ENCODE assay signal across 1 cellular context in genomic region chr10:3992374-3993178, GRCh38.
TF ChIP-seq lines count a peak whose summit lies in the region.

No MANE protein-coding gene starts in this region.

TF ChIP-seq in GM23338, 12 proteins besides CTCF, POLR2A, EP300 and RAD21 (continued from another document):
- TF ChIP-seq, protein P1, sequence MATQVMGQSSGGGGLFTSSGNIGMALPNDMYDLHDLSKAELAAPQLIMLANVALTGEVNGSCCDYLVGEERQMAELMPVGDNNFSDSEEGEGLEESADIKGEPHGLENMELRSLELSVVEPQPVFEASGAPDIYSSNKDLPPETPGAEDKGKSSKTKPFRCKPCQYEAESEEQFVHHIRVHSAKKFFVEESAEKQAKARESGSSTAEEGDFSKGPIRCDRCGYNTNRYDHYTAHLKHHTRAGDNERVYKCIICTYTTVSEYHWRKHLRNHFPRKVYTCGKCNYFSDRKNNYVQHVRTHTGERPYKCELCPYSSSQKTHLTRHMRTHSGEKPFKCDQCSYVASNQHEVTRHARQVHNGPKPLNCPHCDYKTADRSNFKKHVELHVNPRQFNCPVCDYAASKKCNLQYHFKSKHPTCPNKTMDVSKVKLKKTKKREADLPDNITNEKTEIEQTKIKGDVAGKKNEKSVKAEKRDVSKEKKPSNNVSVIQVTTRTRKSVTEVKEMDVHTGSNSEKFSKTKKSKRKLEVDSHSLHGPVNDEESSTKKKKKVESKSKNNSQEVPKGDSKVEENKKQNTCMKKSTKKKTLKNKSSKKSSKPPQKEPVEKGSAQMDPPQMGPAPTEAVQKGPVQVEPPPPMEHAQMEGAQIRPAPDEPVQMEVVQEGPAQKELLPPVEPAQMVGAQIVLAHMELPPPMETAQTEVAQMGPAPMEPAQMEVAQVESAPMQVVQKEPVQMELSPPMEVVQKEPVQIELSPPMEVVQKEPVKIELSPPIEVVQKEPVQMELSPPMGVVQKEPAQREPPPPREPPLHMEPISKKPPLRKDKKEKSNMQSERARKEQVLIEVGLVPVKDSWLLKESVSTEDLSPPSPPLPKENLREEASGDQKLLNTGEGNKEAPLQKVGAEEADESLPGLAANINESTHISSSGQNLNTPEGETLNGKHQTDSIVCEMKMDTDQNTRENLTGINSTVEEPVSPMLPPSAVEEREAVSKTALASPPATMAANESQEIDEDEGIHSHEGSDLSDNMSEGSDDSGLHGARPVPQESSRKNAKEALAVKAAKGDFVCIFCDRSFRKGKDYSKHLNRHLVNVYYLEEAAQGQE (IDR thresholded peaks at IDR 0.05; ENCODE audit: unreplicated experiment): no peak
- TF ChIP-seq ZNF114 (CRISPR knock-in tag; IDR thresholded peaks at IDR 0.05) (no peak), ZNF331 (CRISPR knock-in tag; IDR thresholded peaks at IDR 0.05; ENCODE audit: low read depth) (no peak), POLR2AphosphoS5 (IDR thresholded peaks at IDR 0.05; ENCODE audit: low read depth) (no peak), JUNB (IDR thresholded peaks at IDR 0.05; ENCODE audit: unreplicated experiment) (no peak), CREB1 (CRISPR knock-in tag; IDR thresholded peaks at IDR 0.05; ENCODE audit: low read depth) (no peak), EZH2phosphoT487 (IDR thresholded peaks at IDR 0.05; ENCODE audit: unreplicated experiment) (no peak)
